Comparison of ENCODE assay signal across 26 cellular contexts in genomic region chr16:72532896-72533295, GRCh38.
"Had no signal": no experiment of that assay in that cellular context is flagged by ENCODE, and none has a peak within 500 bp of the region (broad histone marks: within the 10 kb centered on the region; RNA-seq: fewer than 3 reads in every experiment).

No MANE protein-coding gene starts in this region.

- H3K27me3 Mint-ChIP-seq: activated naive CD8-positive, alpha-beta T cell; dendritic cell treated with granulocyte-macrophage colony-stimulating factor and Interleukin-4, amounts not matched to agents 40 ng/mL and 50 ng/mL, for 4 days; stimulated activated memory B cell treated with anti-CD40 and anti-IgM and Interleukin-4, amounts not matched to agents 10 μg/mL and 1 μg/mL and 100 μg/mL, for 72 hours; stimulated activated naive CD8-positive, alpha-beta T cell treated with anti-CD3 and anti-CD28 coated beads, Interleukin-15, amount 100 ng/mL, for 72 hours had no signal

- FAIRE-seq: islet of Langerhans had no signal

- H3K27ac Mint-ChIP-seq: activated naive CD8-positive, alpha-beta T cell; dendritic cell treated with granulocyte-macrophage colony-stimulating factor and Interleukin-4, amounts not matched to agents 40 ng/mL and 50 ng/mL, for 4 days; endodermal cell; naive thymus-derived CD4-positive, alpha-beta T cell; stimulated activated memory B cell treated with anti-CD40 and anti-IgM and Interleukin-4, amounts not matched to agents 10 μg/mL and 1 μg/mL and 100 μg/mL, for 72 hours; WTC11 had no signal

- H3K9me3 Mint-ChIP-seq: stimulated activated memory B cell treated with anti-CD40 and anti-IgM and Interleukin-4, amounts not matched to agents 10 μg/mL and 1 μg/mL and 100 μg/mL, for 72 hours had no signal

- DNase-seq: activated CD4-positive, alpha-beta T cell treated with anti-CD3 and anti-CD28 coated beads for 1 hour; activated CD4-positive, alpha-beta T cell treated with anti-CD3 and anti-CD28 coated beads, Interleukin-2, amount 50 U/mL, for 1 hour; activated effector memory CD4-positive, alpha-beta T cell treated with Interleukin-2 at 50 U/mL for 16 hours; activated naive CD4-positive, alpha-beta T cell treated with Interleukin-2 at 50 U/mL for 16 hours; activated T-cell treated with anti-CD3 and anti-CD28 coated beads for 4 hours; adrenal gland; caudate nucleus; endodermal cell; midbrain; naive thymus-derived CD4-positive, alpha-beta T cell; nucleus accumbens; stimulated activated CD4-positive, alpha-beta T cell treated with anti-CD3 and anti-CD28 coated beads, Interleukin-1b, Interleukin-23, amount 100 ng/mL, for 48 hours; stimulated activated CD4-positive, alpha-beta T cell treated with anti-CD3 and anti-CD28 coated beads, Interleukin-4, amount 100 ng/mL, for 4 hours; stimulated activated CD8-positive, alpha-beta memory T cell treated with anti-CD3 and anti-CD28 coated beads, Interleukin-4, amount 100 ng/mL, for 48 hours; stimulated activated naive CD8-positive, alpha-beta T cell treated with anti-CD3 and anti-CD28 coated beads, Interleukin-15, amount 100 ng/mL, for 72 hours; substantia nigra; T-helper 2 cell; thyroid gland; upper lobe of left lung had no signal

- ATAC-seq: esophagus mucosa; gastroesophageal sphincter; naive thymus-derived CD4-positive, alpha-beta T cell; stimulated activated memory B cell treated with anti-CD40 and anti-IgM and Interleukin-4, amounts not matched to agents 10 μg/mL and 1 μg/mL and 100 μg/mL, for 72 hours; stimulated activated naive CD8-positive, alpha-beta T cell treated with anti-CD3 and anti-CD28 coated beads, Interleukin-15, amount 100 ng/mL, for 72 hours; WTC11 had no signal

- H3K4me3 Mint-ChIP-seq: activated naive CD8-positive, alpha-beta T cell; dendritic cell treated with granulocyte-macrophage colony-stimulating factor and Interleukin-4, amounts not matched to agents 40 ng/mL and 50 ng/mL, for 4 days; endodermal cell; naive thymus-derived CD4-positive, alpha-beta T cell; stimulated activated memory B cell treated with anti-CD40 and anti-IgM and Interleukin-4, amounts not matched to agents 10 μg/mL and 1 μg/mL and 100 μg/mL, for 72 hours; stimulated activated naive CD8-positive, alpha-beta T cell treated with anti-CD3 and anti-CD28 coated beads, Interleukin-15, amount 100 ng/mL, for 72 hours; WTC11 had no signal

- H3K4me1 Mint-ChIP-seq: endodermal cell; naive thymus-derived CD4-positive, alpha-beta T cell; stimulated activated memory B cell treated with anti-CD40 and anti-IgM and Interleukin-4, amounts not matched to agents 10 μg/mL and 1 μg/mL and 100 μg/mL, for 72 hours had no signal
